In the genomic region with DNA sequence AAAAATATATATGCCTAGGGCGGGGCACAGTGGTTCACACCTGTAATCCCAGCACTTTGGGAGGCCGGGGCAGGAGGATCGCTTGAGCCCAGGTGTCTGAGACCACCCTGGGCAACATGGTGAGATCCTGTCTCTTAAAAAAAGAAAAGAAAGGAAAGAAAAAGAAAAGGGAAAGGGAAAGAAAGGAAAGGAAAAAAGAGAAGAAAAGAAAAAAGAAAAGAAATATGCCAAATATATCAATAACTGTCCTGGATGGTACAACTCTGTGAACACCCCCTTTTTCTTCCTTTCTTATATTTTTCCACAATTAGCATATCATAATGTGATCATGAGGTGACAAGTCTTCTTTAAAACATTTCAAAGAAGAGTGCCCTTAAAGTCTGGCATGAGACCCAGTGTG, we compare ENCODE assay signal across 22 cellular contexts. TPM values are rescaled to one million over a fixed set of nuclear protein-coding genes. Genes with fewer than 3 reads are reported as not detected.
DNase-seq lines count a peak whose midpoint lies in the region; ATAC-seq, FAIRE-seq and TF ChIP-seq lines count a peak whose summit lies in the region.
"Had no signal": no experiment of that assay in that cellular context is flagged by ENCODE, and none has a peak within 500 bp of the region (broad histone marks: within the 10 kb centered on the region; RNA-seq: fewer than 3 reads in every experiment).

No MANE protein-coding gene starts in this region.

- H3K4me2 ChIP-seq in HepG2 (ENCODE audit: low read depth, low read length) (no peak overlapping the region), neural progenitor cell (no peak overlapping the region)
- H3K4me2 ChIP-seq: PC-9 had no signal

- H3K4me1 ChIP-seq in HepG2 (ENCODE audit: insufficient read depth, low read length) = peaks cover 61% of the 10 kb centered on the region
- peaks cover 0 to 10% (median 0%) of the 10 kb centered on the region in 4 donors for H3K4me1 ChIP-seq in right lobe of liver
- peaks cover 67% of the 10 kb centered on the region for H3K4me1 ChIP-seq in neural progenitor cell
- H3K4me1 ChIP-seq in transverse colon = peaks cover 39 to 70% (median 41%) of the 10 kb centered on the region in 4 donors

- DNase-seq in HepG2 (ENCODE audit: low spot score) (no peak), right lobe of liver (no peak), neural progenitor cell (ENCODE audit: low spot score) (no peak), transverse colon (no peak), UCSD-AML1 (lab: John Stamatoyannopoulos, UW; ENCODE audit: unreplicated experiment) (no peak), AG08396 (ENCODE audit: low spot score) (no peak)
- no peak for DNase-seq in activated CD8-positive, alpha-beta T cell treated with anti-CD3 and anti-CD28 coated beads, Interleukin-2, amount 10 ng/mL, durations not matched to agents 7 days and 5 days
- DNase-seq: C1 segment of cervical spinal cord, DMS 273 treated with DMSO at 0.1 percent for 48 hours, GDM1, MV-4-11, NCI-H1417 treated with DMSO at 0.1 percent for 48 hours, NCI-H1930, NCI-H2171, NCI-H446 treated with DMSO at 0.1 percent for 48 hours, NCI-H774, PC-9 had no signal

- no peaks in the 10 kb centered on the region for H3K9me3 Mint-ChIP-seq in dendritic cell treated with granulocyte-macrophage colony-stimulating factor and Interleukin-4, amounts not matched to agents 40 ng/mL and 50 ng/mL, for 4 days
- H3K9me3 Mint-ChIP-seq in neural progenitor cell = no peaks in the 10 kb centered on the region
- no peaks in the 10 kb centered on the region for H3K9me3 Mint-ChIP-seq in activated CD8-positive, alpha-beta T cell treated with anti-CD3 and anti-CD28 coated beads, Interleukin-2, amount 10 ng/mL, durations not matched to agents 7 days and 5 days (ENCODE audit: insufficient read depth)

- TF ChIP-seq POLR2A in HepG2 (IDR thresholded peaks at IDR 0.05; ENCODE audit: insufficient read depth in 1 of 2, low read depth in 2 of 2, low read length in 2 of 2) (no peak), right lobe of liver (IDR thresholded peaks at IDR 0.05) (no peak), transverse colon (IDR thresholded peaks at IDR 0.05) (no peak)

- in situ Hi-C loops in HepG2 (cut with HindIII; ENCODE audit: extremely low pct_ligation_motif_present, low pct_unique_long_range_greater_than_20kb) (no loop called here), transverse colon (cut with MboI; ENCODE audit: low pct_ligation_motif_present in 1 of 4, low pct_unique_long_range_greater_than_20kb in 1 of 4, low sequenced_read_pairs in 3 of 4) (no loop called here)

- WGBS in HepG2 (ENCODE audit: low lambda C conversion rate) = 93% methylated on average over 3 of the region's 3 CpGs
- 86% methylated on average over 3 of the region's 3 CpGs for WGBS in right lobe of liver (ENCODE audit: insufficient coverage, low coverage, low lambda C conversion rate, missing lambda C conversion rate)
- WGBS in transverse colon (ENCODE audit: low coverage in 1 of 2), 2 donors = 71 to 78% methylated on average over 3 of the region's 3 CpGs

- CTCF ChIA-PET in HepG2 (lab: Yijun Ruan, JAX; ENCODE audit: low intra/inter-chr PET ratio, low total read pairs) = no interaction called here
- CTCF ChIA-PET in activated CD8-positive, alpha-beta T cell treated with anti-CD3 and anti-CD28 coated beads, Interleukin-2, amount 10 ng/mL, durations not matched to agents 7 days and 5 days (lab: Charles Lee) = no interaction called here

- H3K27me3 ChIP-seq in HepG2 (ENCODE audit: control insufficient read depth in 1 of 2, insufficient read depth in 2 of 2, low read length in 2 of 2) (no peaks in the 10 kb centered on the region), right lobe of liver (no peaks in the 10 kb centered on the region), neural progenitor cell (no peaks in the 10 kb centered on the region), transverse colon (no peaks in the 10 kb centered on the region)

- TF ChIP-seq EP300 in HepG2 (IDR thresholded peaks at IDR 0.05; ENCODE audit: low read depth in 2 of 2, low read length in 2 of 2) (no peak), HepG2 (CRISPR knock-in tag; IDR thresholded peaks at IDR 0.05; ENCODE audit: borderline replicate concordance) (no peak), transverse colon (IDR thresholded peaks at IDR 0.05; ENCODE audit: low read depth) (no peak)

- no peaks in the 10 kb centered on the region for H4K20me1 ChIP-seq in HepG2 (ENCODE audit: insufficient read depth, low read length)
- peaks cover 9% of the 10 kb centered on the region for H4K20me1 ChIP-seq in neural progenitor cell (ENCODE audit: low read depth)

- no peak overlapping the region for H3K4me3 ChIP-seq in HepG2 (replicated peaks in 1 of 3; ENCODE audit: insufficient read depth in 1 of 3, low read depth in 2 of 3, low read length in 3 of 3)
- no peak overlapping the region for H3K4me3 ChIP-seq in right lobe of liver
- H3K4me3 ChIP-seq in neural progenitor cell = no peak overlapping the region
- no peak overlapping the region for H3K4me3 ChIP-seq in transverse colon
- H3K4me3 ChIP-seq: GM12878, HAP-1, K562, PC-9 had no signal

- no peaks in the 10 kb centered on the region for H3K36me3 ChIP-seq in HepG2 (replicated peaks in 1 of 2; ENCODE audit: control insufficient read depth in 1 of 2, insufficient read depth in 2 of 2, low read length in 2 of 2)
- no peaks in the 10 kb centered on the region for H3K36me3 ChIP-seq in right lobe of liver
- no peaks in the 10 kb centered on the region for H3K36me3 ChIP-seq in neural progenitor cell
- no peaks in the 10 kb centered on the region for H3K36me3 ChIP-seq in transverse colon
- H3K36me3 ChIP-seq: HAP-1 had no signal

- H3K4me1 Mint-ChIP-seq in dendritic cell treated with granulocyte-macrophage colony-stimulating factor and Interleukin-4, amounts not matched to agents 40 ng/mL and 50 ng/mL, for 4 days (ENCODE audit: low read depth) = peaks cover 56% of the 10 kb centered on the region
- H3K4me1 Mint-ChIP-seq in neural progenitor cell = peaks cover 84% of the 10 kb centered on the region
- H3K4me1 Mint-ChIP-seq in activated CD8-positive, alpha-beta T cell treated with anti-CD3 and anti-CD28 coated beads, Interleukin-2, amount 10 ng/mL, durations not matched to agents 7 days and 5 days (ENCODE audit: low read depth) = peaks cover 6% of the 10 kb centered on the region

- H3K9me3 ChIP-seq in HepG2 (ENCODE audit: low read length) (no peaks in the 10 kb centered on the region), right lobe of liver (no peaks in the 10 kb centered on the region), neural progenitor cell (ENCODE audit: low read depth) (no peaks in the 10 kb centered on the region), transverse colon (no peaks in the 10 kb centered on the region)
- H3K9me3 ChIP-seq: HAP-1 had no signal

- H3K4me3 Mint-ChIP-seq in dendritic cell treated with granulocyte-macrophage colony-stimulating factor and Interleukin-4, amounts not matched to agents 40 ng/mL and 50 ng/mL, for 4 days = no peak overlapping the region
- H3K4me3 Mint-ChIP-seq in neural progenitor cell = peak overlapping the region; percentile 1
- H3K4me3 Mint-ChIP-seq in activated CD8-positive, alpha-beta T cell treated with anti-CD3 and anti-CD28 coated beads, Interleukin-2, amount 10 ng/mL, durations not matched to agents 7 days and 5 days = no peak overlapping the region

- TF ChIP-seq CTCF in HepG2 (CRISPR knock-in tag; IDR thresholded peaks at IDR 0.05) (no peak), right lobe of liver (IDR thresholded peaks at IDR 0.05) (no peak), neural progenitor cell (IDR thresholded peaks at IDR 0.05) (no peak), transverse colon (IDR thresholded peaks at IDR 0.05) (no peak)

- no TSS peak for BruUV-seq in HepG2 (replicated peaks; lab: Mats Ljungman, UMichigan)

- H3K27me3 Mint-ChIP-seq in dendritic cell treated with granulocyte-macrophage colony-stimulating factor and Interleukin-4, amounts not matched to agents 40 ng/mL and 50 ng/mL, for 4 days = no peaks in the 10 kb centered on the region
- H3K27me3 Mint-ChIP-seq in neural progenitor cell (ENCODE audit: insufficient read depth, low read depth) = peaks cover 5% of the 10 kb centered on the region
- H3K27me3 Mint-ChIP-seq in activated CD8-positive, alpha-beta T cell treated with anti-CD3 and anti-CD28 coated beads, Interleukin-2, amount 10 ng/mL, durations not matched to agents 7 days and 5 days (ENCODE audit: low read depth) = peaks cover 8% of the 10 kb centered on the region

- H3K9ac ChIP-seq in HepG2 (ENCODE audit: insufficient read depth, low read depth, low read length) (no peak overlapping the region), neural progenitor cell (no peak overlapping the region)

- peaks cover 21% of the 10 kb centered on the region for H3K36me3 Mint-ChIP-seq in dendritic cell treated with granulocyte-macrophage colony-stimulating factor and Interleukin-4, amounts not matched to agents 40 ng/mL and 50 ng/mL, for 4 days (ENCODE audit: low read depth)
- peaks cover 3% of the 10 kb centered on the region for H3K36me3 Mint-ChIP-seq in neural progenitor cell
- no peaks in the 10 kb centered on the region for H3K36me3 Mint-ChIP-seq in activated CD8-positive, alpha-beta T cell treated with anti-CD3 and anti-CD28 coated beads, Interleukin-2, amount 10 ng/mL, durations not matched to agents 7 days and 5 days (ENCODE audit: low read depth)

- POLR2A ChIA-PET in HepG2 (lab: Yijun Ruan, JAX) = no interaction called here
- POLR2A ChIA-PET in activated CD8-positive, alpha-beta T cell treated with anti-CD3 and anti-CD28 coated beads, Interleukin-2, amount 10 ng/mL, durations not matched to agents 7 days and 5 days (lab: Charles Lee) = no interaction called here

- TF ChIP-seq RAD21 in HepG2 (CRISPR knock-in tag; IDR thresholded peaks at IDR 0.05) = no peak

- ATAC-seq in HepG2 (no peak), right lobe of liver (no peak)
- ATAC-seq in activated CD8-positive, alpha-beta T cell treated with anti-CD3 and anti-CD28 coated beads, Interleukin-2, amount 10 ng/mL, durations not matched to agents 7 days and 5 days = no peak
- ATAC-seq: GM12878, K562 had no signal

- no peak for FAIRE-seq in HepG2 (lab: Jason Lieb, UNC)
- FAIRE-seq: A204.1, K562 had no signal

- no peak overlapping the region for H3K27ac ChIP-seq in HepG2 (ENCODE audit: extremely low read length, insufficient read depth, low read length)
- H3K27ac ChIP-seq in right lobe of liver = no peak overlapping the region
- H3K27ac ChIP-seq in neural progenitor cell = no peak overlapping the region
- peak overlapping the region; percentile 86 to 91 (median 88) for H3K27ac ChIP-seq in transverse colon
- H3K27ac ChIP-seq: PC-9 had no signal

- H3F3A ChIP-seq in neural progenitor cell (ENCODE audit: low read depth) = peaks cover 59% of the 10 kb centered on the region

- no peak overlapping the region for H2AFZ ChIP-seq in HepG2 (ENCODE audit: low read length)
- H2AFZ ChIP-seq in neural progenitor cell (replicated peaks) = no peak overlapping the region
- H2AFZ ChIP-seq: PC-9 had no signal

- H3K79me2 ChIP-seq in HepG2 (ENCODE audit: insufficient read depth, low read length) = no peaks in the 10 kb centered on the region
- peaks cover 11% of the 10 kb centered on the region for H3K79me2 ChIP-seq in neural progenitor cell (ENCODE audit: low read depth)

- peak overlapping the region; percentile 47 for H3K27ac Mint-ChIP-seq in dendritic cell treated with granulocyte-macrophage colony-stimulating factor and Interleukin-4, amounts not matched to agents 40 ng/mL and 50 ng/mL, for 4 days
- H3K27ac Mint-ChIP-seq in neural progenitor cell = peak overlapping the region; percentile 16
- H3K27ac Mint-ChIP-seq in activated CD8-positive, alpha-beta T cell treated with anti-CD3 and anti-CD28 coated beads, Interleukin-2, amount 10 ng/mL, durations not matched to agents 7 days and 5 days = no peak overlapping the region

- intact Hi-C loops in HepG2 (cut with micrococcal nuclease; ENCODE audit: unreplicated experiment) = no loop called here
- intact Hi-C loops in right lobe of liver (cut with DNase I) = no loop called here
- intact Hi-C loops in dendritic cell treated with granulocyte-macrophage colony-stimulating factor and Interleukin-4, amounts not matched to agents 40 ng/mL and 50 ng/mL, for 4 days (cut with micrococcal nuclease) = no loop called here
- intact Hi-C loops in transverse colon (cut with DNase I; ENCODE audit: low total_unique reads) = no loop called here

RNA-seq across cellular contexts. Expression of a gene that starts 44.8 kb away (rescaled TPM):
- 4.2 and 7.4 TPM in 2 replicates for total RNA-seq in HepG2 (2016; rRNA removed; fragmentation: Illumina TruSeq; extraction: Trizol)
- total RNA-seq in HepG2 (2016; cell fraction: cytosol; rRNA removed; fragmentation: Illumina TruSeq; extraction: Trizol; ENCODE audit: low read depth) = 4.1 and 4.7 TPM in 2 replicates
- 3.5 and 7.9 TPM in 2 replicates for total RNA-seq in HepG2 (2016; cell fraction: insoluble cytoplasmic fraction; rRNA removed; fragmentation: Illumina TruSeq; extraction: Trizol)
- 7.6 and 8.6 TPM in 2 replicates for total RNA-seq in HepG2 (2016; cell fraction: membrane; rRNA removed; fragmentation: Illumina TruSeq; extraction: Trizol)
- 9.6 and 11.9 TPM in 2 replicates for total RNA-seq in HepG2 (2016; cell fraction: nucleus; rRNA removed; fragmentation: Illumina TruSeq; extraction: Trizol)
- 12.9 and 14.4 TPM in 2 replicates for polyA plus RNA-seq in HepG2 (2011; rRNA removed)
- polyA plus RNA-seq in HepG2 (2011; cell fraction: cytosol; rRNA removed) = 8.1 and 8.6 TPM in 2 replicates
- polyA plus RNA-seq in HepG2 (2011; cell fraction: nucleus; rRNA removed) = 36.7 and 43.5 TPM in 2 replicates
- 9.8 and 10.2 TPM in 2 replicates for polyA plus RNA-seq in HepG2 (2012)
- 9.4 and 11.1 TPM in 2 replicates for polyA plus RNA-seq in HepG2 (2016; cell fraction: cytosol; fragmentation: Illumina TruSeq; extraction: Trizol; ENCODE audit: low read depth)
- polyA plus RNA-seq in HepG2 (2016; cell fraction: insoluble cytoplasmic fraction; fragmentation: Illumina TruSeq; extraction: Trizol; ENCODE audit: low read depth) = 9.2 and 10.0 TPM in 2 replicates
- polyA plus RNA-seq in HepG2 (2016; cell fraction: membrane; fragmentation: Illumina TruSeq; extraction: Trizol; ENCODE audit: low read depth) = 15.4 and 16.0 TPM in 2 replicates
- 33.7 and 36.2 TPM in 2 replicates for polyA plus RNA-seq in HepG2 (2016; cell fraction: nucleus; fragmentation: Illumina TruSeq; extraction: Trizol; ENCODE audit: insufficient read depth, low read depth)
- 2.9 and 6.8 TPM in 2 replicates for polyA minus RNA-seq in HepG2 (2011; rRNA and poly(A)+ RNA removed; ENCODE audit: low replicate concordance)
- polyA minus RNA-seq in HepG2 (2011; cell fraction: cytosol; rRNA and poly(A)+ RNA removed) = 5.1 and 7.3 TPM in 2 replicates
- polyA minus RNA-seq in HepG2 (2011; cell fraction: nucleus; rRNA and poly(A)+ RNA removed) = 6.6 and 8.2 TPM in 2 replicates
- total RNA-seq in right lobe of liver = 1 to 10 TPM; 4.0 to 8.5 (median 5.5) TPM
- total RNA-seq in neural progenitor cell (ENCODE audit: low replicate concordance) = 8.8 and 14.7 TPM in 2 replicates
- 10 to 100 TPM; 20.2 to 27.3 (median 24.6) TPM for total RNA-seq in transverse colon
- under 1 TPM in 1 of 2 experiments, not detected in 1; 0.18 TPM for total RNA-seq in activated CD8-positive, alpha-beta T cell treated with anti-CD3 and anti-CD28 coated beads, Interleukin-2, amount 10 ng/mL, durations not matched to agents 7 days and 5 days

Comparison
In these comparisons a context has a peak if more than half of its experiments do, and no peak if none do; other contexts are left out.
1. H3K27ac ChIP-seq: peak in transverse colon (4 of 4); none in HepG2 (single experiment), right lobe of liver (0 of 3) and neural progenitor cell (single experiment).